In the genomic region with DNA sequence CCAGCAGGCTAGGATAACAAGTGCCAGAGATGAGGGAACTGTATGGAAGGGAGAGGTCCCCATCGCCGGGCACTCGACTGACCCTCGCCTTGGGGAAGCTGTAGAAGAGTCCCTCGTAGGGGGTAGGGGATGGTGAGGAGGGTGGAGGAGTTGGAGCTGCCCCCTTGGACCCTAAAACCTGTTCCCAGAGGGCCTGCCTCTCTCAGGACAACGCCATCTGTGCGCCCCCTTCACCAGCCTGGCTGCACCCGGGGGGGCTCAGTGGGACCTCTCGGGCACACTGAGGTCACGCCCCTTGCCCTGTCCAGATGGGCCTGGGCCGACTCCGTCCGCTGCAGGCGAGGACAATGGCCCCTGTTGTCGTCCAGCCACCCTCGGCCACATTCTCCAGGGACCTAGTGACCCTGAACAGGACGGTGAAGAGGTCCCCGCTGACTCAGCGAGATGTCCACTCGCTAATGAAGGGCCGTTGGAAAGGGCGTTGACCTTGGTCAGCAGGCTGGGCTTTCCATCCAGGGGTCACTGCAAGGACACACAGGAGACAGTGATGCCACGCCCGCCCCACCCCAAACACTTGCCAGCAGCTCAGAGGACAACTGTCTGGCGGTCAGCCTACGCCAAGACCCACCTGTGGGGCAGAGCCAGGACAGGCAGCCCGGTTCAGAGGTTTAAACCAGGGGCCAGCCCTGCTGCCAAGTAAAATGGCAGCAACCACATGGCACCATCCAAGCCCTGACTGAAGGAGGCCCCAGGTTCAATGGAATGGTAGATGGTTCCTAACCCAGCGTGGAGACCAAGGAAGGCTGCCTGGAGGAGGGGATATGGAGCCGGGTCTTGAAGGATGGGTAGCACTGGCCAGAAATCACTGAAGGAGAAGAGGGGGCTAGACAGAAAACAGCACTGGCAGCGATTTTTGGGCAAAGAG, we compare ENCODE assay signal across 23 cellular contexts. TPM values are rescaled to one million over a fixed set of nuclear protein-coding genes. Genes with fewer than 3 reads are reported as not detected.
DNase-seq lines count a peak whose midpoint lies in the region; ATAC-seq and TF ChIP-seq lines count a peak whose summit lies in the region.
"Had no signal": no experiment of that assay in that cellular context is flagged by ENCODE, and none has a peak within 500 bp of the region (broad histone marks: within the 10 kb centered on the region; RNA-seq: fewer than 3 reads in every experiment).

No MANE protein-coding gene starts in this region.

- peak overlapping the region; percentile 89 for H3K18ac ChIP-seq in neuronal stem cell (ENCODE audit: low read length)

- peaks cover 0 to 28% (median 0%) of the 10 kb centered on the region in 45 donors for H3K27me3 ChIP-seq in dorsolateral prefrontal cortex
- no peaks in the 10 kb centered on the region for H3K27me3 ChIP-seq in neuronal stem cell (ENCODE audit: control insufficient read depth in 3 of 3, insufficient read depth in 3 of 3, low read depth in 1 of 3, low read length in 3 of 3)
- no peaks in the 10 kb centered on the region for H3K27me3 ChIP-seq in vagina
- H3K27me3 ChIP-seq: gastrocnemius medialis, ovary had no signal

- H3K27ac ChIP-seq in dorsolateral prefrontal cortex = no peak overlapping the region
- H3K27ac ChIP-seq in neuronal stem cell (replicated peaks; ENCODE audit: low read length) = no peak overlapping the region
- no peak overlapping the region for H3K27ac ChIP-seq in vagina
- H3K27ac ChIP-seq in substantia nigra (ENCODE audit: low read depth, low read length, poor library complexity, severe bottlenecking) = no peak overlapping the region
- H3K27ac ChIP-seq: gastrocnemius medialis, ovary, thoracic aorta had no signal

- no peak for TF ChIP-seq POLR2A in vagina (IDR thresholded peaks at IDR 0.05)
- TF ChIP-seq POLR2A in erythroblast (IDR thresholded peaks at IDR 0.05; ENCODE audit: low read length) = no peak

- H2AFZ ChIP-seq in neuronal stem cell (ENCODE audit: low read length) = no peak overlapping the region

- H4K91ac ChIP-seq in neuronal stem cell (ENCODE audit: low read depth, low read length, poor library complexity) = no peak overlapping the region

- no peak overlapping the region for H3K27ac Mint-ChIP-seq in endothelial cell (ENCODE audit: unreplicated experiment)
- H3K27ac Mint-ChIP-seq: activated naive CD4-positive, alpha-beta T cell treated with anti-CD3 and anti-CD28 coated beads, Interleukin-2, amount 50 U/mL, for 24 hours; CD4-positive, alpha-beta T cell had no signal

- no peak overlapping the region for H3K4me2 ChIP-seq in neuronal stem cell (ENCODE audit: insufficient read depth, low read length, poor library complexity, severe bottlenecking)

- H3K4me3 ChIP-seq in dorsolateral prefrontal cortex (no peak overlapping the region), neuronal stem cell (ENCODE audit: low read length in 2 of 2) (no peak overlapping the region), vagina (no peak overlapping the region)
- H3K4me3 ChIP-seq: gastrocnemius medialis, ovary, thoracic aorta had no signal

- peak overlapping the region; percentile 41 for H2BK12ac ChIP-seq in neuronal stem cell (ENCODE audit: low read length)

- no peak overlapping the region for H2BK15ac ChIP-seq in neuronal stem cell (ENCODE audit: low read length)

- H2AK5ac ChIP-seq in neuronal stem cell (ENCODE audit: low read depth, low read length) = peak overlapping the region; percentile 19

- H4K8ac ChIP-seq in neuronal stem cell (ENCODE audit: low read depth, low read length) = no peak overlapping the region

- H3K4me1 ChIP-seq in neuronal stem cell (ENCODE audit: control insufficient read depth in 2 of 2, insufficient read depth in 1 of 2, low read depth in 1 of 2, low read length in 2 of 2) = peaks cover 0 to 6% of the 10 kb centered on the region in 2 donors
- H3K4me1 ChIP-seq in vagina = no peaks in the 10 kb centered on the region
- H3K4me1 ChIP-seq: gastrocnemius medialis had no signal

- H3K36me3 ChIP-seq in neuronal stem cell (replicated peaks in 1 of 2; ENCODE audit: control insufficient read depth in 2 of 2, insufficient read depth in 2 of 2, low read length in 2 of 2) (no peaks in the 10 kb centered on the region), vagina (no peaks in the 10 kb centered on the region)
- H3K36me3 ChIP-seq: gastrocnemius medialis, ovary, thoracic aorta had no signal

- H3K9me3 ChIP-seq in neuronal stem cell (replicated peaks in 1 of 2; ENCODE audit: control insufficient read depth in 2 of 2, insufficient read depth in 1 of 2, low read depth in 1 of 2, low read length in 2 of 2) = no peaks in the 10 kb centered on the region
- no peaks in the 10 kb centered on the region for H3K9me3 ChIP-seq in vagina
- H3K9me3 ChIP-seq: gastrocnemius medialis, ovary, thoracic aorta had no signal

- no peaks in the 10 kb centered on the region for H3K79me1 ChIP-seq in neuronal stem cell (ENCODE audit: low read depth, low read length)

- TF ChIP-seq CTCF in dorsolateral prefrontal cortex (IDR thresholded peaks at IDR 0.05 in 54 of 56, conservative IDR thresholded peaks at IDR 0.05 in 2 of 56; ENCODE audit: low read depth in 1 of 56, partially characterized antibody in 56 of 56) (no peak), vagina (IDR thresholded peaks at IDR 0.05) (no peak), endothelial cell (IDR thresholded peaks at IDR 0.05; ENCODE audit: unreplicated experiment) (no peak)

- no peak overlapping the region for H2BK120ac ChIP-seq in neuronal stem cell (ENCODE audit: low read depth, low read length)

- no peaks in the 10 kb centered on the region for H3K4me1 Mint-ChIP-seq in endothelial cell (ENCODE audit: unreplicated experiment)
- H3K4me1 Mint-ChIP-seq: activated naive CD4-positive, alpha-beta T cell treated with anti-CD3 and anti-CD28 coated beads, Interleukin-2, amount 50 U/mL, for 24 hours had no signal

- no peak overlapping the region for H3K14ac ChIP-seq in neuronal stem cell (ENCODE audit: low read length)

- no CpG with 5 or more reads among the region's 30 CpGs for WGBS in neuronal stem cell (ENCODE audit: extremely low coverage in 2 of 2, insufficient read length in 2 of 2, insufficient replicate concordance in 1 of 2), 2 donors

- H3K9me3 Mint-ChIP-seq in endothelial cell (ENCODE audit: unreplicated experiment) = no peaks in the 10 kb centered on the region
- H3K9me3 Mint-ChIP-seq: activated naive CD4-positive, alpha-beta T cell treated with anti-CD3 and anti-CD28 coated beads, Interleukin-2, amount 50 U/mL, for 24 hours had no signal

- H3K36me3 Mint-ChIP-seq in endothelial cell (ENCODE audit: low read depth, unreplicated experiment) = no peaks in the 10 kb centered on the region
- H3K36me3 Mint-ChIP-seq: activated naive CD4-positive, alpha-beta T cell treated with anti-CD3 and anti-CD28 coated beads, Interleukin-2, amount 50 U/mL, for 24 hours had no signal

- no peak overlapping the region for H3K4me3 Mint-ChIP-seq in endothelial cell (ENCODE audit: unreplicated experiment)
- H3K4me3 Mint-ChIP-seq: activated naive CD4-positive, alpha-beta T cell treated with anti-CD3 and anti-CD28 coated beads, Interleukin-2, amount 50 U/mL, for 24 hours; CD4-positive, alpha-beta T cell had no signal

- intact Hi-C loops in Right ventricle myocardium superior (cut with DNase I) (no loop called here), Right ventricle myocardium inferior (cut with DNase I) (no loop called here), dorsolateral prefrontal cortex (cut with DNase I) (no loop called here), vagina (cut with DNase I) (no loop called here)

- peak; percentile 24 for DNase-seq in Right ventricle myocardium superior
- no peak for DNase-seq in Right ventricle myocardium inferior (ENCODE audit: missing footprints)
- DNase-seq in dorsolateral prefrontal cortex = peak in 6 of 10 donors; percentile 0 to 40 (median 24)
- no peak for DNase-seq in neuronal stem cell (ENCODE audit: low spot score)
- DNase-seq in vagina (ENCODE audit: extremely low spot score in 2 of 2) = peak; percentile 72 to 90
- no peak for DNase-seq in endothelial cell (ENCODE audit: low spot score)
- DNase-seq in erythroblast (lab: John Stamatoyannopoulos, UW) = no peak
- no peak for DNase-seq in substantia nigra (lab: John Stamatoyannopoulos, UW)
- DNase-seq: activated CD4-positive, alpha-beta T cell treated with anti-CD3 and anti-CD28 coated beads for 48 hours; activated T-cell treated with anti-CD3 and anti-CD28 coated beads, Interleukin-2, amount 50 U/mL, for 1 hour; DMS53; gastrocnemius medialis; NCI-H1436 treated with DMSO at 0.1 percent for 48 hours; NCI-H345; NK-92 treated with Interleukin-12 subunit alpha and Interleukin-12 subunit beta, amount 100 ng/mL, for 24 hours had no signal

- H3K23ac ChIP-seq in neuronal stem cell (ENCODE audit: low read depth, low read length, poor library complexity) = peak overlapping the region; percentile 5

- H3K9ac ChIP-seq in neuronal stem cell (ENCODE audit: low read depth, low read length, poor library complexity) = no peak overlapping the region

- H3K4ac ChIP-seq in neuronal stem cell (ENCODE audit: low read length) = no peak overlapping the region

- H2BK5ac ChIP-seq in neuronal stem cell (ENCODE audit: low read length) = no peak overlapping the region

- ATAC-seq in Right ventricle myocardium superior (ENCODE audit: poor library complexity) (no peak), Right ventricle myocardium inferior (no peak)
- ATAC-seq: gastrocnemius medialis, left colon had no signal

- peaks cover 8% of the 10 kb centered on the region for H3K27me3 Mint-ChIP-seq in endothelial cell (ENCODE audit: unreplicated experiment)

RNA-seq across cellular contexts. Expression of gene HMX1, which starts 51.2 kb away (rescaled TPM):
- total RNA-seq in Right ventricle myocardium superior = not detected
- not detected for total RNA-seq in Right ventricle myocardium inferior
- 1 to 10 TPM in 60 of 120 experiments, under 1 TPM in 59, not detected in 1; 0.28 to 3.6 (median 1.0) TPM for total RNA-seq in dorsolateral prefrontal cortex
- polyA plus RNA-seq in neuronal stem cell (2013, experiment 1 of 2) = 0.04 TPM
- 0.07 TPM for polyA plus RNA-seq in neuronal stem cell (2013, experiment 2 of 2)
- total RNA-seq in vagina = not detected
- total RNA-seq in endothelial cell (ENCODE audit: unreplicated experiment) = not detected
- total RNA-seq: CD4-positive, alpha-beta T cell; epithelial cell of proximal tubule; gastrocnemius medialis; left colon; ovary; RPMI7951; skeletal muscle tissue had no signal
- polyA plus RNA-seq: ovary had no signal

Comparison
In these comparisons a context has a peak if more than half of its experiments do, and no peak if none do; other contexts are left out.
1. DNase-seq: peak in Right ventricle myocardium superior (single experiment), dorsolateral prefrontal cortex (6 of 10) and vagina (2 of 2); none in Right ventricle myocardium inferior (single experiment), neuronal stem cell (single experiment), endothelial cell (single experiment), erythroblast (0 of 2) and substantia nigra (0 of 49).